ENCODE assay signal across 12 cellular contexts in genomic region chr7:94368371-94368791, GRCh38. TPM values are rescaled to one million over a fixed set of nuclear protein-coding genes. Genes with fewer than 3 reads are reported as not detected.
A peak's percentile ranks its signal among the peaks of the same experiment; 100 is the strongest.
DNase-seq lines count a peak whose midpoint lies in the region; ATAC-seq and TF ChIP-seq lines count a peak whose summit lies in the region.
"Had no signal": no experiment of that assay in that cellular context is flagged by ENCODE, and none has a peak within 500 bp of the region (broad histone marks: within the 10 kb centered on the region; RNA-seq: fewer than 3 reads in every experiment).

No MANE protein-coding gene starts in this region.

- H3F3A ChIP-seq in PC-9 (ENCODE audit: insufficient read depth, low read depth) = no peaks in the 10 kb centered on the region

- intact Hi-C loops in gastrocnemius medialis (cut with DNase I; ENCODE audit: low total_unique reads) = no loop called here
- intact Hi-C loops in PC-9 (cut with micrococcal nuclease; ENCODE audit: unreplicated experiment) = no loop called here

- H4K20me1 ChIP-seq in PC-9 (ENCODE audit: insufficient read depth) = no peaks in the 10 kb centered on the region

- no peaks in the 10 kb centered on the region for H3K9me3 ChIP-seq in gastrocnemius medialis
- no peaks in the 10 kb centered on the region for H3K9me3 ChIP-seq in PC-9 (ENCODE audit: insufficient read depth, low read depth)

- no peak for TF ChIP-seq POLR2A in gastrocnemius medialis (IDR thresholded peaks at IDR 0.05)

- CTCF ChIA-PET in PC-9 (lab: Charles Lee) = no interaction called here

- H3K4me2 ChIP-seq in PC-9 = no peak overlapping the region

- H3K27me3 ChIP-seq in gastrocnemius medialis (no peaks in the 10 kb centered on the region), PC-9 (ENCODE audit: insufficient read depth, low read depth) (no peaks in the 10 kb centered on the region)

- DNase-seq in Daoy (ENCODE audit: low read depth) (peak; percentile 62), RPMI8226 (peak; percentile 64), fibroblast of villous mesenchyme (ENCODE audit: low read depth) (peak; percentile 94), gastrocnemius medialis (no peak), T1000 (lab: John Stamatoyannopoulos, UW) (no peak), PC-9 (no peak), HK-2 (ENCODE audit: unreplicated experiment) (no peak)
- DNase-seq: GOT3, MM.1S, T-helper 9 cell had no signal

- ATAC-seq in gastrocnemius medialis = no peak
- no peak for ATAC-seq in GM21528 (IDR thresholded peaks at IDR 0.05; ENCODE audit: low FRiP score, unreplicated experiment)
- ATAC-seq: natural killer cell treated with Interleukin-12 subunit alpha and Interleukin-12 subunit beta and Interleukin-15 and Interleukin-18, amount 100 ng/mL, for 72 hours had no signal

- in situ Hi-C loops in gastrocnemius medialis (cut with MboI; ENCODE audit: low sequenced_read_pairs in 4 of 4) = no loop called here

- H3K9me2 ChIP-seq in PC-9 (ENCODE audit: insufficient read depth) = no peaks in the 10 kb centered on the region

- POLR2A ChIA-PET in PC-9 (lab: Charles Lee; ENCODE audit: unreplicated experiment) = interaction anchor here (0.6 kb wide), 1 partner anchor 11 kb away, joined by 4 read pairs; no protein-coding TSS in a partner anchor

- H3K4me1 ChIP-seq in gastrocnemius medialis = peaks cover 0 to 12% of the 10 kb centered on the region in 2 donors
- H3K4me1 ChIP-seq in PC-9 (replicated peaks; ENCODE audit: insufficient read depth) = no peaks in the 10 kb centered on the region

- BruUV-seq in PC-9 (replicated peaks; lab: Mats Ljungman, UMichigan) = no TSS peak

- no peaks in the 10 kb centered on the region for H3K79me2 ChIP-seq in PC-9 (ENCODE audit: low read depth)

- TF ChIP-seq CTCF in fibroblast of villous mesenchyme (IDR thresholded peaks at IDR 0.05; ENCODE audit: insufficient read depth, low read depth, low read length) = no peak
- no peak for TF ChIP-seq CTCF in gastrocnemius medialis (IDR thresholded peaks at IDR 0.05 in 4 of 5, conservative IDR thresholded peaks at IDR 0.05 in 1 of 5)
- no peak for TF ChIP-seq CTCF in PC-9 (conservative IDR thresholded peaks at IDR 0.05)

- H3K4me3 ChIP-seq in fibroblast of villous mesenchyme (ENCODE audit: low read depth, low read length) (no peak overlapping the region), gastrocnemius medialis (peak overlapping the region in 1 of 4 donors; percentile 2), PC-9 (no peak overlapping the region)

- H3K36me3 ChIP-seq in gastrocnemius medialis (no peaks in the 10 kb centered on the region), PC-9 (ENCODE audit: low read depth) (no peaks in the 10 kb centered on the region)

- H2AFZ ChIP-seq in PC-9 = no peak overlapping the region

- peak overlapping the region in 3 of 4 donors; percentile 21 to 36 (median 27) for H3K27ac ChIP-seq in gastrocnemius medialis
- H3K27ac ChIP-seq in PC-9 = no peak overlapping the region

RNA-seq across cellular contexts. Expression of gene COL1A2, which starts 26.3 kb away (rescaled TPM):
- 596 and 732 TPM in 2 replicates for total RNA-seq in Daoy (2014; rRNA removed; shearing (Covaris generic))
- total RNA-seq in fibroblast of villous mesenchyme (2,828 and 5,152 TPM in 2 replicates), gastrocnemius medialis (10 to 100 TPM; 11.2 to 43.6 (median 18.7) TPM), PC-9 (2021) (not detected in 2 replicates)
- total RNA-seq: natural killer cell treated with Interleukin-12 subunit alpha and Interleukin-12 subunit beta and Interleukin-15 and Interleukin-18, amount 100 ng/mL, for 72 hours had no signal

Comparison
In these comparisons a context has a peak if more than half of its experiments do, and no peak if none do; other contexts are left out.
1. DNase-seq: peak in Daoy (single experiment), RPMI8226 (single experiment) and fibroblast of villous mesenchyme (single experiment); none in gastrocnemius medialis (0 of 2), T1000 (single experiment), PC-9 (0 of 2) and HK-2 (single experiment).
2. RNA of gene COL1A2, which starts 26.3 kb away (total RNA-seq): 2,828 to 5,152 TPM in fibroblast of villous mesenchyme and 596 to 732 TPM in Daoy; 11.2 to 43.6 TPM in gastrocnemius medialis and not detected in PC-9; every median in the first group is over 10 times any median in the second.